ENCODE assay signal across 3 cellular contexts in genomic region chr15:70407955-70408354, GRCh38.
TF ChIP-seq lines count a peak whose summit lies in the region.

No MANE protein-coding gene starts in this region.

TF ChIP-seq in HEK293, 187 proteins besides CTCF, POLR2A, EP300 and RAD21 (continued from another document):
- TF ChIP-seq ZNF221 (tag by site-specific recombination; IDR thresholded peaks at IDR 0.05; ENCODE audit: borderline replicate concordance) (no peak), ZNF600 (tag by site-specific recombination; IDR thresholded peaks at IDR 0.05) (no peak), ZNF530 (tag by site-specific recombination; IDR thresholded peaks at IDR 0.05; ENCODE audit: low read depth) (no peak), ZNF596 (tag by site-specific recombination; IDR thresholded peaks at IDR 0.05) (no peak), ZNF623 (tag by site-specific recombination; IDR thresholded peaks at IDR 0.05) (no peak), TRIM28 (IDR thresholded peaks at IDR 0.05; ENCODE audit: borderline replicate concordance, low read length) (peak; percentile 48; the same call in 1 of the 2 replicates), ZNF555 (tag by site-specific recombination; conservative IDR thresholded peaks at IDR 0.05) (no peak), ZNF488 (tag by site-specific recombination; IDR thresholded peaks at IDR 0.05) (no peak), SETDB1 (IDR thresholded peaks at IDR 0.05; ENCODE audit: insufficient read length, low read length) (peak; percentile 94), ZBTB1 (tag by site-specific recombination; IDR thresholded peaks at IDR 0.05) (no peak), ZSCAN30 (tag by site-specific recombination; IDR thresholded peaks at IDR 0.05) (no peak), ZNF670 (tag by site-specific recombination; IDR thresholded peaks at IDR 0.05; ENCODE audit: low read depth) (no peak), PBX3 (CRISPR knock-in tag; IDR thresholded peaks at IDR 0.05) (no peak), PATZ1 (tag by site-specific recombination; IDR thresholded peaks at IDR 0.05) (no peak)

TF ChIP-seq in H1, 55 proteins besides CTCF, POLR2A, EP300 and RAD21 (continued from another document):
- TF ChIP-seq SIX5 (IDR thresholded peaks at IDR 0.05; ENCODE audit: low read depth, low read length) (no peak), NANOG (IDR thresholded peaks at IDR 0.05; ENCODE audit: insufficient read depth, low read depth, low read length, poor library complexity, severe bottlenecking) (no peak), RBBP5 (IDR thresholded peaks at IDR 0.05; ENCODE audit: borderline replicate concordance, low read depth, low read length) (no peak), FOSL1 (IDR thresholded peaks at IDR 0.05; ENCODE audit: insufficient read depth, low read depth, low read length) (no peak), ZNF274 (IDR thresholded peaks at IDR 0.05; ENCODE audit: borderline replicate concordance, extremely low read depth, low read length) (no peak), ATF3 (IDR thresholded peaks at IDR 0.05; ENCODE audit: insufficient read depth, low read depth, low read length) (no peak), BCL11A (IDR thresholded peaks at IDR 0.05; ENCODE audit: low read depth in 2 of 2, low read length in 2 of 2) (no peak), SUZ12 (IDR thresholded peaks at IDR 0.05; ENCODE audit: low read length) (no peak), CHD1 (IDR thresholded peaks at IDR 0.05; ENCODE audit: low read depth, low read length) (no peak), E2F6 (IDR thresholded peaks at IDR 0.05) (no peak), RXRA (IDR thresholded peaks at IDR 0.05; ENCODE audit: insufficient read depth, low read depth, low read length) (no peak), SAP30 (IDR thresholded peaks at IDR 0.05; ENCODE audit: insufficient read depth, insufficient replicate concordance, low read length) (no peak), MAX (IDR thresholded peaks at IDR 0.05) (no peak), EGR1 (IDR thresholded peaks at IDR 0.05; ENCODE audit: borderline replicate concordance, low read depth, low read length) (no peak), JUND (IDR thresholded peaks at IDR 0.05; ENCODE audit: low read length) (no peak), JUN (IDR thresholded peaks at IDR 0.05; ENCODE audit: low read depth, low read length) (no peak)

TF ChIP-seq in GM23338, 12 proteins besides CTCF, POLR2A, EP300 and RAD21 (continued from another document):
- no peak for TF ChIP-seq POLR2AphosphoS5 (IDR thresholded peaks at IDR 0.05; ENCODE audit: low read depth)
- no peak for TF ChIP-seq STAT1 (IDR thresholded peaks at IDR 0.05; ENCODE audit: unreplicated experiment)
- TF ChIP-seq ZNF462 (CRISPR knock-in tag; IDR thresholded peaks at IDR 0.05) = no peak
- TF ChIP-seq ZNF114 (CRISPR knock-in tag; IDR thresholded peaks at IDR 0.05) = no peak
- TF ChIP-seq EZH2phosphoT487 (IDR thresholded peaks at IDR 0.05; ENCODE audit: unreplicated experiment) = no peak
- TF ChIP-seq ETS1 (IDR thresholded peaks at IDR 0.05) = no peak
- no peak for TF ChIP-seq CREB1 (CRISPR knock-in tag; IDR thresholded peaks at IDR 0.05; ENCODE audit: low read depth)
